Comparison of ENCODE assay signal across 17 cellular contexts in the genomic region with DNA sequence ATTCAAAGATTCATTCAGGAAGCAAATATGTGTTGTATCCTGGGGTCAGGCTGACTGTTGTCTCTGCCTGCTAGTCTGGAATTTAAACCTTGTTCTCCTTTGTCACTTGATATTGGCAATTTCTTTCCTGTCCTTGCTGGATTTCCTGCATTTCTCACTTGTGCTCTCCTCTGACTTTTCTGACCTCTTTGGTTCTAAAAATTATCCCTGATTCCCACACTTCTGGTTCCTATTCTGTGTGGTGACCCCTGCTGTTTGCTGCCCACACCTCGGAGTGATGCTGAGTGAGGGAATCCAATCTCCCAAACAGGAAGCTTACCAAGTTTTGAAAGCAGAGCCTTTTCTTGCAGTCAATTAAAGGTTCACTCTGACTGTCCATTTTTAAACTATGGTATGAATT.
A peak's percentile ranks its signal among the peaks of the same experiment; 100 is the strongest.
DNase-seq lines count a peak whose midpoint lies in the region; ATAC-seq and TF ChIP-seq lines count a peak whose summit lies in the region.
"Had no signal": no experiment of that assay in that cellular context is flagged by ENCODE, and none has a peak within 500 bp of the region (broad histone marks: within the 10 kb centered on the region; RNA-seq: fewer than 3 reads in every experiment).

No MANE protein-coding gene starts in this region.

- no peak overlapping the region for H3K9ac ChIP-seq in mammary epithelial cell (ENCODE audit: insufficient read depth, low read length)

- CTCF ChIA-PET in MCF 10A (lab: Yijun Ruan, JAX) (interaction anchor here (1.3 kb wide), 1 partner anchor 709 kb away, joined by 4 read pairs; no protein-coding TSS in a partner anchor), mammary epithelial cell (lab: Charles Lee; ENCODE audit: low non-redundant PET) (no interaction called here)
- CTCF ChIA-PET in activated CD4-positive, alpha-beta memory T cell treated with anti-CD3 and anti-CD28 coated beads, Interleukin-2, amount 10 ng/mL, durations not matched to agents 7 days and 5 days (lab: Charles Lee) = no interaction called here

- TF ChIP-seq CTCF in MCF 10A (IDR thresholded peaks at IDR 0.05; ENCODE audit: unreplicated experiment) (no peak), mammary epithelial cell (conservative IDR thresholded peaks at IDR 0.05 in 1 of 2, IDR thresholded peaks at IDR 0.05 in 1 of 2; ENCODE audit: extremely low read depth in 1 of 2, insufficient read depth in 1 of 2, low read depth in 1 of 2, low read length in 2 of 2) (no peak), right lobe of liver (IDR thresholded peaks at IDR 0.05) (no peak)

- H3K9me3 ChIP-seq in mammary epithelial cell (replicated peaks; ENCODE audit: insufficient read depth, low read length) (peaks cover 4% of the 10 kb centered on the region), right lobe of liver (no peaks in the 10 kb centered on the region)

- no peak overlapping the region for H3K4me2 ChIP-seq in mammary epithelial cell (ENCODE audit: insufficient read depth, low read depth, low read length)

- H3K36me3 Mint-ChIP-seq in MCF 10A (ENCODE audit: insufficient read depth, unreplicated experiment) = no peaks in the 10 kb centered on the region
- peaks cover 14% of the 10 kb centered on the region for H3K36me3 Mint-ChIP-seq in activated CD4-positive, alpha-beta memory T cell treated with anti-CD3 and anti-CD28 coated beads, Interleukin-2, amount 10 ng/mL, durations not matched to agents 7 days and 5 days (ENCODE audit: low read depth)
- peaks cover 12% of the 10 kb centered on the region for H3K36me3 Mint-ChIP-seq in T-helper 2 cell treated with Interferon-gamma antibody and Interleukin-4, amounts not matched to agents 5 μg/mL and 100 μg/mL, for 36 hours (ENCODE audit: low read depth)

- POLR2A ChIA-PET in MCF 10A (lab: Yijun Ruan, JAX) = no interaction called here
- POLR2A ChIA-PET in activated CD4-positive, alpha-beta memory T cell treated with anti-CD3 and anti-CD28 coated beads, Interleukin-2, amount 10 ng/mL, durations not matched to agents 7 days and 5 days (lab: Charles Lee) = no interaction called here

- H3K4me1 Mint-ChIP-seq in MCF 10A (ENCODE audit: insufficient read depth, unreplicated experiment) = peaks cover 18% of the 10 kb centered on the region
- peaks cover 14% of the 10 kb centered on the region for H3K4me1 Mint-ChIP-seq in activated CD4-positive, alpha-beta memory T cell treated with anti-CD3 and anti-CD28 coated beads, Interleukin-2, amount 10 ng/mL, durations not matched to agents 7 days and 5 days
- H3K4me1 Mint-ChIP-seq in T-helper 2 cell treated with Interferon-gamma antibody and Interleukin-4, amounts not matched to agents 5 μg/mL and 100 μg/mL, for 36 hours (ENCODE audit: low read depth) = peaks cover 10% of the 10 kb centered on the region

- no peaks in the 10 kb centered on the region for H3K36me3 ChIP-seq in mammary epithelial cell (ENCODE audit: insufficient read depth, low read length)
- H3K36me3 ChIP-seq in right lobe of liver = no peaks in the 10 kb centered on the region
- H3K36me3 ChIP-seq: Peyer's patch had no signal

- dilution Hi-C loops in mammary epithelial cell (cut with HindIII; ENCODE audit: low sequenced_read_pairs) = no loop called here

- no TSS peak for BruUV-seq in MCF 10A (replicated peaks; lab: Mats Ljungman, UMichigan)
- no TSS peak for BruUV-seq in mammary epithelial cell (replicated peaks; lab: Mats Ljungman, UMichigan)

- H3K4me3 ChIP-seq in mammary epithelial cell (replicated peaks in 1 of 3; ENCODE audit: insufficient read depth in 1 of 3, low read depth in 2 of 3, low read length in 3 of 3) = no peak overlapping the region
- no peak overlapping the region for H3K4me3 ChIP-seq in right lobe of liver
- H3K4me3 ChIP-seq: Peyer's patch had no signal

- intact Hi-C loops in MCF 10A (cut with micrococcal nuclease) = no loop called here
- intact Hi-C loops in mammary epithelial cell (cut with micrococcal nuclease) = loop anchor here (5.0 to 10.0 kb wide), 6 partner anchors 123 to 1948 kb away; no protein-coding TSS in a partner anchor
- intact Hi-C loops in right lobe of liver (cut with DNase I) = no loop called here

- H3K27me3 Mint-ChIP-seq in MCF 10A (ENCODE audit: insufficient read depth, unreplicated experiment) = no peaks in the 10 kb centered on the region
- H3K27me3 Mint-ChIP-seq in activated CD4-positive, alpha-beta memory T cell treated with anti-CD3 and anti-CD28 coated beads, Interleukin-2, amount 10 ng/mL, durations not matched to agents 7 days and 5 days = no peaks in the 10 kb centered on the region
- no peaks in the 10 kb centered on the region for H3K27me3 Mint-ChIP-seq in T-helper 2 cell treated with Interferon-gamma antibody and Interleukin-4, amounts not matched to agents 5 μg/mL and 100 μg/mL, for 36 hours (ENCODE audit: low read depth)
- H3K27me3 Mint-ChIP-seq: CD4-positive, alpha-beta memory T cell; T-cell had no signal

- H3K27ac Mint-ChIP-seq in MCF 10A (ENCODE audit: low read depth, unreplicated experiment) = peak overlapping the region; percentile 76
- no peak overlapping the region for H3K27ac Mint-ChIP-seq in activated CD4-positive, alpha-beta memory T cell treated with anti-CD3 and anti-CD28 coated beads, Interleukin-2, amount 10 ng/mL, durations not matched to agents 7 days and 5 days
- no peak overlapping the region for H3K27ac Mint-ChIP-seq in T-helper 2 cell treated with Interferon-gamma antibody and Interleukin-4, amounts not matched to agents 5 μg/mL and 100 μg/mL, for 36 hours
- H3K27ac Mint-ChIP-seq: activated naive CD4-positive, alpha-beta T cell treated with anti-CD3 and anti-CD28 coated beads, Interleukin-2, amount 50 U/mL, for 72 hours; T-cell had no signal

- H3K27me3 ChIP-seq in mammary epithelial cell (ENCODE audit: insufficient read depth, low read length) (no peaks in the 10 kb centered on the region), right lobe of liver (no peaks in the 10 kb centered on the region)
- H3K27me3 ChIP-seq: Peyer's patch had no signal

- H3K27ac ChIP-seq in mammary epithelial cell (ENCODE audit: insufficient read depth, low read depth, low read length) = no peak overlapping the region
- H3K27ac ChIP-seq in right lobe of liver = peak overlapping the region in 2 of 3 donors; percentile 79 to 89
- H3K27ac ChIP-seq: epithelial cell of prostate, Peyer's patch had no signal

- ATAC-seq in right lobe of liver (peak in 2 of 4 donors; percentile 9 to 13), HG02938 (IDR thresholded peaks at IDR 0.05; ENCODE audit: unreplicated experiment) (no peak), HG03095 (IDR thresholded peaks at IDR 0.05; ENCODE audit: unreplicated experiment) (no peak)
- ATAC-seq: activated naive CD4-positive, alpha-beta T cell treated with anti-CD3 and anti-CD28 coated beads, Interleukin-2, amount 50 U/mL, for 72 hours; T-cell had no signal

- H3K4me1 ChIP-seq in mammary epithelial cell (ENCODE audit: insufficient read depth, low read length) (peaks cover 27% of the 10 kb centered on the region), right lobe of liver (peaks cover 0 to 50% (median 13%) of the 10 kb centered on the region in 4 donors)

- H2AFZ ChIP-seq in mammary epithelial cell (ENCODE audit: low read depth, low read length) = no peak overlapping the region

- no peaks in the 10 kb centered on the region for H4K20me1 ChIP-seq in mammary epithelial cell (ENCODE audit: insufficient read depth, low read length)

- H3K9me3 Mint-ChIP-seq in MCF 10A (ENCODE audit: unreplicated experiment) = no peaks in the 10 kb centered on the region
- peaks cover 20% of the 10 kb centered on the region for H3K9me3 Mint-ChIP-seq in activated CD4-positive, alpha-beta memory T cell treated with anti-CD3 and anti-CD28 coated beads, Interleukin-2, amount 10 ng/mL, durations not matched to agents 7 days and 5 days
- H3K9me3 Mint-ChIP-seq in T-helper 2 cell treated with Interferon-gamma antibody and Interleukin-4, amounts not matched to agents 5 μg/mL and 100 μg/mL, for 36 hours = peaks cover 23% of the 10 kb centered on the region

- DNase-seq in MCF 10A (ENCODE audit: unreplicated experiment) (no peak), mammary epithelial cell (no peak), astrocyte of the hippocampus (ENCODE audit: low read depth, low spot score) (peak; percentile 8), right lobe of liver (no peak)
- DNase-seq in activated CD4-positive, alpha-beta memory T cell treated with anti-CD3 and anti-CD28 coated beads, Interleukin-2, amount 10 ng/mL, durations not matched to agents 7 days and 5 days = no peak
- DNase-seq in T-helper 2 cell treated with Interferon-gamma antibody and Interleukin-4, amounts not matched to agents 5 μg/mL and 100 μg/mL, for 36 hours (ENCODE audit: low spot score) = no peak
- DNase-seq: activated CD8-positive, alpha-beta memory T cell treated with anti-CD3 and anti-CD28 coated beads, Interleukin-2, amount 50 U/mL, for 4 hours; CD4-positive, alpha-beta memory T cell; islet precursor cell; NCI-H187; NCI-H510A treated with DMSO at 0.1 percent for 48 hours; Peyer's patch; T-cell had no signal

- H3K4me3 Mint-ChIP-seq in MCF 10A (ENCODE audit: unreplicated experiment) = no peak overlapping the region
- no peak overlapping the region for H3K4me3 Mint-ChIP-seq in activated CD4-positive, alpha-beta memory T cell treated with anti-CD3 and anti-CD28 coated beads, Interleukin-2, amount 10 ng/mL, durations not matched to agents 7 days and 5 days
- no peak overlapping the region for H3K4me3 Mint-ChIP-seq in T-helper 2 cell treated with Interferon-gamma antibody and Interleukin-4, amounts not matched to agents 5 μg/mL and 100 μg/mL, for 36 hours
- H3K4me3 Mint-ChIP-seq: CD4-positive, alpha-beta memory T cell; T-cell had no signal

- no peak for TF ChIP-seq POLR2A in right lobe of liver (IDR thresholded peaks at IDR 0.05)

- H3K79me2 ChIP-seq in mammary epithelial cell (ENCODE audit: insufficient read depth, low read length) = no peaks in the 10 kb centered on the region

- in situ Hi-C loops in mammary epithelial cell (cut with MboI; ENCODE audit: low sequenced_read_pairs in 2 of 2) = loop anchor here (10.0 kb wide), 1 partner anchor 705 kb away; no protein-coding TSS in a partner anchor

- WGBS in mammary epithelial cell (ENCODE audit: low coverage, missing lambda C conversion rate) = 0% methylated on average over 1 of the region's 1 CpG
- WGBS in right lobe of liver (ENCODE audit: insufficient coverage, low coverage, low lambda C conversion rate, missing lambda C conversion rate) = 27% methylated on average over 1 of the region's 1 CpG
